In the genomic region with DNA sequence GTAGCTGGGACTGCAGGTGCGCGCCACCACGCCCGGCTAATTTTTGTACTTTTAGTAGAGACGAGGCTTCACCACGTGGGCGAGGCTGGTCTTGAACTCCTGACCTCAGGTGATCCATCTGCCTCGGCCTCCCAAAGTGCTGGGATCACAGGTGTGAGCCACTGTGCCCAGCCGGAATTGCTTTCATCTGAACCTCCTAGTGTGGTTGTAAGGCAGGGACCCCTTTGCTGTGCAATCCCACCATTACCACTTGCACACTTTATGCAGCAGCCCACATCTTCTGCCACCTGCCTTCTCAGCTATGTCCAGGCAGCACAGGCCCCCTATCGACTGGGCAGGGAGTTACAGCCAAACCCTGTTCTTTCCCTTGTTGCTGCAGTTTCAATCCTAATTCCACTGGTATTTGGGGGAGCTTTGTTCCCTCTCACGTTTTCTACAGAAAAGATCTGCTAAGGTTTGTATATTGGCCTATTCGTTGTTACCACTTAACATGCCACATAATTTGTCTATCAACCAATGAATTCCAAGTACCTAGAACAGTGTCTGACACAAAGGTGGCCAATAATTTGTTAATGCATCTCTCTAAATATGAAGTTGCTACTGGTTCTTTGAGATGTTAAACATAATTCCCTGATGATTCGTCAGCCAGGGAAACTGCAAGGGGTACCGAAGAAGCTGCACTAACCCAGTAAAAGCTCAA, we compare ENCODE assay signal across 8 cellular contexts. TPM values are rescaled to one million over a fixed set of nuclear protein-coding genes. Genes with fewer than 3 reads are reported as not detected.
DNase-seq lines count a peak whose midpoint lies in the region; ATAC-seq and TF ChIP-seq lines count a peak whose summit lies in the region.

No MANE protein-coding gene starts in this region.

- H3K9me3 Mint-ChIP-seq in HFFc6, result no peaks in the 10 kb centered on the region
- no peaks in the 10 kb centered on the region for H3K9me3 Mint-ChIP-seq in activated naive CD8-positive, alpha-beta T cell treated with anti-CD3 and anti-CD28 coated beads for 36 hours

- no peaks in the 10 kb centered on the region for H3K27me3 Mint-ChIP-seq in HFFc6 (ENCODE audit: insufficient read depth)
- H3K27me3 Mint-ChIP-seq in activated naive CD8-positive, alpha-beta T cell treated with anti-CD3 and anti-CD28 coated beads for 36 hours, result no peaks in the 10 kb centered on the region

- peak overlapping the region; percentile 24; the same call in 1 of the 2 replicates for H3K27ac Mint-ChIP-seq in HFFc6
- peak overlapping the region; percentile 48 for H3K27ac Mint-ChIP-seq in activated naive CD8-positive, alpha-beta T cell treated with anti-CD3 and anti-CD28 coated beads for 36 hours

- peaks cover 71% of the 10 kb centered on the region for H3K36me3 ChIP-seq in DND-41 (ENCODE audit: insufficient read depth, low read length)
- peaks cover 38% of the 10 kb centered on the region for H3K36me3 ChIP-seq in lower lobe of right lung

- H3K4me2 ChIP-seq in DND-41 (ENCODE audit: insufficient read depth, low read length), result no peak overlapping the region

- H3K9me3 ChIP-seq in DND-41 (ENCODE audit: insufficient read depth, low read length, severe bottlenecking), result no peaks in the 10 kb centered on the region
- no peaks in the 10 kb centered on the region for H3K9me3 ChIP-seq in lower lobe of right lung

- peaks cover 50% of the 10 kb centered on the region for H4K20me1 ChIP-seq in DND-41 (ENCODE audit: insufficient read depth, low read length)

- H2AFZ ChIP-seq in DND-41 (ENCODE audit: low read depth, low read length), result no peak overlapping the region

- H3K4me1 Mint-ChIP-seq in HFFc6 (ENCODE audit: low read depth), result peaks cover 26% of the 10 kb centered on the region
- H3K4me1 Mint-ChIP-seq in activated naive CD8-positive, alpha-beta T cell treated with anti-CD3 and anti-CD28 coated beads for 36 hours, result peaks cover 26% of the 10 kb centered on the region

- H3K79me2 ChIP-seq in DND-41 (ENCODE audit: insufficient read depth, low read length), result peaks cover 49% of the 10 kb centered on the region

- intact Hi-C loops in lower lobe of right lung (cut with DNase I), result no loop called here

- H3K27me3 ChIP-seq in DND-41 (ENCODE audit: insufficient read depth, low read length, poor library complexity) (no peaks in the 10 kb centered on the region), lower lobe of right lung (ENCODE audit: low read depth) (no peaks in the 10 kb centered on the region)

- H3K4me3 ChIP-seq in DND-41 (ENCODE audit: low read depth in 1 of 2, low read length in 2 of 2) (no peak overlapping the region), lower lobe of right lung (no peak overlapping the region)

- ATAC-seq in DND-41 (ENCODE audit: insufficient read depth, low read depth) (peak; percentile 84), lower lobe of right lung (peak in 1 of 2 donors; percentile 62), GM21717 (IDR thresholded peaks at IDR 0.05; ENCODE audit: unreplicated experiment) (no peak), HG02678 (IDR thresholded peaks at IDR 0.05; ENCODE audit: unreplicated experiment) (no peak)

- H3K4me1 ChIP-seq in DND-41 (ENCODE audit: insufficient read depth, low read length) (peaks cover 27% of the 10 kb centered on the region), lower lobe of right lung (peaks cover 17% of the 10 kb centered on the region)

- H3K4me3 Mint-ChIP-seq in HFFc6, result no peak overlapping the region
- H3K4me3 Mint-ChIP-seq in activated naive CD8-positive, alpha-beta T cell treated with anti-CD3 and anti-CD28 coated beads for 36 hours, result peak overlapping the region; percentile 42

- peaks cover 21% of the 10 kb centered on the region for H3K36me3 Mint-ChIP-seq in HFFc6 (ENCODE audit: low read depth)
- peaks cover 47% of the 10 kb centered on the region for H3K36me3 Mint-ChIP-seq in activated naive CD8-positive, alpha-beta T cell treated with anti-CD3 and anti-CD28 coated beads for 36 hours

- H3K27ac ChIP-seq in DND-41 (ENCODE audit: low read length) (no peak overlapping the region), lower lobe of right lung (no peak overlapping the region)

- peak; percentile 62 for DNase-seq in DND-41
- DNase-seq in HFFc6, result peak; percentile 17
- peak; percentile 45 for DNase-seq in SK-N-DZ (ENCODE audit: low spot score)
- DNase-seq in activated naive CD8-positive, alpha-beta T cell treated with anti-CD3 and anti-CD28 coated beads for 36 hours, result peak; percentile 44
- no peak for DNase-seq in lower lobe of right lung
- no peak for DNase-seq in NCI-H187 treated with DMSO at 0.1 percent for 48 hours (lab: John Stamatoyannopoulos, UW)

- no peak overlapping the region for H3K9ac ChIP-seq in DND-41 (ENCODE audit: low read depth, low read length)

- TF ChIP-seq CTCF in DND-41 (IDR thresholded peaks at IDR 0.05; ENCODE audit: borderline replicate concordance, extremely low read depth, low read length, poor library complexity, severe bottlenecking) (peak; percentile 68), HFFc6 (IDR thresholded peaks at IDR 0.05) (peak; percentile 72), lower lobe of right lung (IDR thresholded peaks at IDR 0.05) (peak; percentile 41)

RNA-seq across cellular contexts. Expression of a gene that starts 6.5 kb away (rescaled TPM):
- total RNA-seq in HFFc6 (2021; fragmentation: NEBNext Ultra II Directional; extraction: Animal tissue kit (Norgen Biotek cat#: 25700)), result 1,000 to 10,000 TPM; 1,260 to 1,533 (median 1,345) TPM
- 10,754 and 11,044 TPM in 2 replicates for polyA plus RNA-seq in SK-N-DZ (2014; cell fraction: cytosol; rRNA removed)
- polyA plus RNA-seq in SK-N-DZ (2014; cell fraction: nucleus; rRNA removed), result 3,800 and 18,720 TPM in 2 replicates
- total RNA-seq in activated naive CD8-positive, alpha-beta T cell treated with anti-CD3 and anti-CD28 coated beads for 36 hours, result 1,000 to 10,000 TPM; 2,459 to 2,591 TPM
- total RNA-seq in lower lobe of right lung, result 1,325 TPM

RNA-seq across cellular contexts. Expression of a gene that starts 26.5 kb away (rescaled TPM):
- total RNA-seq in HFFc6 (2021; fragmentation: NEBNext Ultra II Directional; extraction: Animal tissue kit (Norgen Biotek cat#: 25700)), result under 1 TPM in 5 of 6 experiments, not detected in 1; 0.12 to 0.29 (median 0.24) TPM
- 0.64 TPM in 1 of 2 replicates, not detected in the other for polyA plus RNA-seq in SK-N-DZ (2014; cell fraction: cytosol; rRNA removed)
- polyA plus RNA-seq in SK-N-DZ (2014; cell fraction: nucleus; rRNA removed), result 0.09 TPM in 1 of 2 replicates, not detected in the other
- under 1 TPM; 0.14 to 0.18 TPM for total RNA-seq in activated naive CD8-positive, alpha-beta T cell treated with anti-CD3 and anti-CD28 coated beads for 36 hours
- 9.6 TPM for total RNA-seq in lower lobe of right lung

Comparison
In these comparisons a context has a peak if more than half of its experiments do, and no peak if none do; other contexts are left out.
1. DNase-seq: peak in DND-41 (single experiment), HFFc6 (single experiment), SK-N-DZ (single experiment) and activated naive CD8-positive, alpha-beta T cell treated with anti-CD3 and anti-CD28 coated beads for 36 hours (single experiment); none in lower lobe of right lung (single experiment) and NCI-H187 treated with DMSO at 0.1 percent for 48 hours (single experiment).
2. Peak in every context shown above with its lines, with median percentiles within 50 percentile points of each other: CTCF ChIP-seq.